In the genomic region with DNA sequence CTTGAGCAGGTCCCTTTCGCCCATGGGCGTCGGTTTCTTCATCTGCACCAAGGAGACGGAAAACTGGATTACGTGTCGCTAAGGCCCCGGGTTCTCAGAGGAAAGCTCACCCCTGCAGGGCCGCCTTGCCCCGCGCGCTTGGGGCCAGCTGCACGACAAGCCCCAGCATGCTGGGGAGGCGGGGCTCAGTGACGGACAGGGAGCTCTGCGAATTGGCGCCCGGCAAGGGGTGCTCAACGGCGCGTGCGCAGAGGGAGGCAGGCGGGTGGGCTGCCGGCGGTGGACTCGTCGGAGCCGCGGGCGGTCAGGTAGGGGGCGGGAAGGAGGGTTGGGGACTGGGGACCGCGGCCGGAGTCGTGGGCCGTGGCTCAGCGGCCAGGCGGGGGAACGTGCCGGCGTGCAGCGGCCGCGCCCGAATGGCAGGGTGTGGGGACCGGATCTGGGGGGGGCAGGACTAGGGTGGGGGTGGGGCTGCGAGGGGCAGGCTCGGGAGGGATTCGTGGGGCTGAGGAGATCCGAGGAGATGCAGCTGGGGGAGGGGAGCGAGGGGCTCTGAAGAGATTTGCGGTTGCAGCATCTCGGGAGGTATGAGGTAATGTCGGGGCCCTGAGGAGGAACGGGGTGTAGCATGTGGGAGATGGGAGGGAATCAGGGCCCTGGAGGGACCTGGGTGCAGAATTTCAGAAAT, we compare ENCODE assay signal across 8 cellular contexts.
DNase-seq lines count a peak whose midpoint lies in the region; ATAC-seq lines count a peak whose summit lies in the region.

A gene with protein sequence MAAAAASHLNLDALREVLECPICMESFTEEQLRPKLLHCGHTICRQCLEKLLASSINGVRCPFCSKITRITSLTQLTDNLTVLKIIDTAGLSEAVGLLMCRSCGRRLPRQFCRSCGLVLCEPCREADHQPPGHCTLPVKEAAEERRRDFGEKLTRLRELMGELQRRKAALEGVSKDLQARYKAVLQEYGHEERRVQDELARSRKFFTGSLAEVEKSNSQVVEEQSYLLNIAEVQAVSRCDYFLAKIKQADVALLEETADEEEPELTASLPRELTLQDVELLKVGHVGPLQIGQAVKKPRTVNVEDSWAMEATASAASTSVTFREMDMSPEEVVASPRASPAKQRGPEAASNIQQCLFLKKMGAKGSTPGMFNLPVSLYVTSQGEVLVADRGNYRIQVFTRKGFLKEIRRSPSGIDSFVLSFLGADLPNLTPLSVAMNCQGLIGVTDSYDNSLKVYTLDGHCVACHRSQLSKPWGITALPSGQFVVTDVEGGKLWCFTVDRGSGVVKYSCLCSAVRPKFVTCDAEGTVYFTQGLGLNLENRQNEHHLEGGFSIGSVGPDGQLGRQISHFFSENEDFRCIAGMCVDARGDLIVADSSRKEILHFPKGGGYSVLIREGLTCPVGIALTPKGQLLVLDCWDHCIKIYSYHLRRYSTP (plus strand): TSS at position 232 of the 688 bp plus-strand sequence. CDS start 10,438 bp downstream, outside the sequence.

- ATAC-seq in GM18868 (IDR thresholded peaks at IDR 0.05; ENCODE audit: unreplicated experiment) (peak; percentile 98), HG03097 (IDR thresholded peaks at IDR 0.05; ENCODE audit: low FRiP score, unreplicated experiment) (peak; percentile 100)

- H3K27ac ChIP-seq in ACC112 (ENCODE audit: low read depth, low read length) (peak within 1 kb of the TSS; percentile 13; the same call in 1 of the 2 replicates), caudate nucleus (ENCODE audit: low read depth, low read length) (peak within 1 kb of the TSS; percentile 67)

- H3K4me3 ChIP-seq in ACC112 (ENCODE audit: low read depth, low read length), result peak within 1 kb of the TSS; percentile 98

- peak within 1 kb of the TSS; percentile 65 for H2AFZ ChIP-seq in ACC112 (ENCODE audit: low read length, unreplicated experiment)

- peaks cover 49% of the 10 kb centered on the region for H3K79me2 ChIP-seq in ACC112 (ENCODE audit: control insufficient read depth, insufficient read depth, low read length, unreplicated experiment)

- peak; percentile 93 for DNase-seq in NCI-H2227 (lab: John Stamatoyannopoulos, UW; ENCODE audit: unreplicated experiment)
- DNase-seq in activated CD4-positive, CD25-positive, alpha-beta regulatory T cell (lab: John Stamatoyannopoulos, UW), result peak; percentile 80 to 95 (median 84)
- DNase-seq in caudate nucleus (lab: John Stamatoyannopoulos, UW), result peak in 60 of 61 donors; percentile 41 to 92 (median 82)
- peak; percentile 93 for DNase-seq in inferior parietal cortex (ENCODE audit: extremely low spot score)
- DNase-seq in stimulated activated CD4-positive, alpha-beta T cell treated with anti-CD3 and anti-CD28 coated beads, Interleukin-12 subunit alpha, Interleukin-12 subunit beta, amount 100 ng/mL, for 24 hours (ENCODE audit: low read depth in 2 of 2), result peak; percentile 86 to 95

- H3K27me3 ChIP-seq in ACC112 (ENCODE audit: insufficient read depth, low read length), result no peaks in the 10 kb centered on the region

- peaks cover 5% of the 10 kb centered on the region; the same call in 1 of the 2 replicates for H3K36me3 ChIP-seq in ACC112 (ENCODE audit: insufficient read depth, low read length)

- H3K4me1 ChIP-seq in ACC112 (ENCODE audit: control insufficient read depth, insufficient read depth, low read length, unreplicated experiment), result peaks cover 42% of the 10 kb centered on the region

Comparison
In these comparisons a context has a peak if more than half of its experiments do, and no peak if none do; other contexts are left out.
1. Peak in every context shown above with its lines: DNase-seq, ATAC-seq, H3K4me3 ChIP-seq and H3K27ac ChIP-seq.